Comparison of ENCODE assay signal across 9 cellular contexts in the genomic region with DNA sequence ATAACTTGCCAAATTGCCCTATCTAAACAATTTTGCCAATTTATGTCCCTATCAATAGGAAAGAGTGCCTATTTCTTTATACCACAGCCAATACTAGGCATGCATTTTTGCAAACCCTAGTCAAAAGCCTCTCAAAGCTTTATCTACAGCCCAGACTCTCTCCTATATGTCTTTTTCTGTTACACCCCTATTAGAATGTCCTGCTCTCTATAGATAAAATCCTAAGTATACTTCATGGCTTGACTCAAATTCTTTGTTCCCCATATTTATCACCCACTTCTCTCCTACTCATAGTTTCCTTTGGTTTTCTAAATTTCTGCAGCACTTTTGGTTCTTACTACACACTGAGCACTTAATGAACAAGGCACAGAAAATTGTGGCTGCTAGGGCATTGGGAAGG. TPM values are rescaled to one million over a fixed set of nuclear protein-coding genes. Genes with fewer than 3 reads are reported as not detected.
"Had no signal": no experiment of that assay in that cellular context is flagged by ENCODE, and none has a peak within 500 bp of the region (broad histone marks: within the 10 kb centered on the region; RNA-seq: fewer than 3 reads in every experiment).

No MANE protein-coding gene starts in this region.

- H2AFZ ChIP-seq: GM23338 had no signal

- H3K9me3 Mint-ChIP-seq: GM23338 had no signal

- H3K4me2 ChIP-seq: GM23338 had no signal

- ATAC-seq: GM23338 had no signal

- H3K4me3 ChIP-seq: GM23338 had no signal

- FAIRE-seq: H1, H54, HTR-8/SVneo had no signal

- H3K4me1 Mint-ChIP-seq: GM23338, H9 had no signal

- H3K27ac Mint-ChIP-seq: GM23338, H9 had no signal

- H3K4me3 Mint-ChIP-seq: GM23338, H9 had no signal

- DNase-seq: H9, HCEC 1CT, IMR-90, KBM-7 had no signal

RNA-seq across cellular contexts. Expression of gene NUP62CL, which starts 38.0 kb away (rescaled TPM):
- total RNA-seq: IMR-90 had no signal
- polyA plus RNA-seq: IMR-90 had no signal

RNA-seq across cellular contexts. Expression of gene DNAAF6, which starts 38.2 kb away (rescaled TPM):
- total RNA-seq: GM23338, H1, H9, HT-29, IMR-90 had no signal
- polyA plus RNA-seq: GM23338, H1, IMR-90 had no signal
